8 cellular contexts compared by ENCODE assay signal in genomic region chr5:171386861-171387254, GRCh38. TPM values are rescaled to one million over a fixed set of nuclear protein-coding genes. Genes with fewer than 3 reads are reported as not detected.
DNase-seq lines count a peak whose midpoint lies in the region; ATAC-seq and TF ChIP-seq lines count a peak whose summit lies in the region.

No MANE protein-coding gene starts in this region.

- TF ChIP-seq CTCF in omental fat pad (IDR thresholded peaks at IDR 0.05) = no peak

- peaks cover 42% of the 10 kb centered on the region for H3K79me2 ChIP-seq in ACC112 (ENCODE audit: control insufficient read depth, insufficient read depth, low read length, unreplicated experiment)

- H3K27me3 ChIP-seq in ACC112 (ENCODE audit: insufficient read depth, low read length) (no peaks in the 10 kb centered on the region), iPS DF 6.9 (ENCODE audit: control insufficient read depth, insufficient read depth, low read length) (no peaks in the 10 kb centered on the region; the same call in 1 of the 2 replicates)

- peak overlapping the region; percentile 94 for H2AFZ ChIP-seq in ACC112 (ENCODE audit: low read length, unreplicated experiment)

- peaks cover 27% of the 10 kb centered on the region for H3K36me3 ChIP-seq in ACC112 (ENCODE audit: insufficient read depth, low read length)
- peaks cover 10% of the 10 kb centered on the region; the same call in 1 of the 2 replicates for H3K36me3 ChIP-seq in iPS DF 6.9 (ENCODE audit: control insufficient read depth, insufficient read depth, low read length)

- peaks cover 50% of the 10 kb centered on the region for H3K36me3 Mint-ChIP-seq in activated T-cell treated with anti-CD3 and anti-CD28 coated beads, Interleukin-2, amount 50 U/mL, for 24 hours (ENCODE audit: low read depth)

- H3K4me1 Mint-ChIP-seq in activated T-cell treated with anti-CD3 and anti-CD28 coated beads, Interleukin-2, amount 50 U/mL, for 24 hours (ENCODE audit: low read depth) = peaks cover 44% of the 10 kb centered on the region
- peaks cover 61% of the 10 kb centered on the region for H3K4me1 Mint-ChIP-seq in stimulated activated naive CD8-positive, alpha-beta T cell treated with anti-CD3 and anti-CD28 coated beads, Interleukin-15, amount 100 ng/mL, for 72 hours

- no peaks in the 10 kb centered on the region for H3K9me3 ChIP-seq in iPS DF 6.9 (ENCODE audit: control insufficient read depth, insufficient read depth, low read length)

- ATAC-seq in GM21717 (IDR thresholded peaks at IDR 0.05; ENCODE audit: unreplicated experiment) = peak; percentile 1
- no peak for ATAC-seq in stimulated activated naive CD8-positive, alpha-beta T cell treated with anti-CD3 and anti-CD28 coated beads, Interleukin-15, amount 100 ng/mL, for 72 hours
- ATAC-seq in omental fat pad (ENCODE audit: low FRiP score) = no peak

- H3K4me1 ChIP-seq in ACC112 (ENCODE audit: control insufficient read depth, insufficient read depth, low read length, unreplicated experiment) (peaks cover 15% of the 10 kb centered on the region), iPS DF 6.9 (ENCODE audit: control insufficient read depth, insufficient read depth, low read length) (no peaks in the 10 kb centered on the region; the same call in 1 of the 2 replicates)

- H3K27ac Mint-ChIP-seq in activated T-cell treated with anti-CD3 and anti-CD28 coated beads, Interleukin-2, amount 50 U/mL, for 24 hours = peak overlapping the region; percentile 99
- peak overlapping the region; percentile 100 for H3K27ac Mint-ChIP-seq in stimulated activated naive CD8-positive, alpha-beta T cell treated with anti-CD3 and anti-CD28 coated beads, Interleukin-15, amount 100 ng/mL, for 72 hours

- H3K27ac ChIP-seq in ACC112 (ENCODE audit: low read depth, low read length) (peak overlapping the region; percentile 71), iPS DF 6.9 (ENCODE audit: low read length) (no peak overlapping the region)

- no peaks in the 10 kb centered on the region for H3K27me3 Mint-ChIP-seq in activated T-cell treated with anti-CD3 and anti-CD28 coated beads, Interleukin-2, amount 50 U/mL, for 24 hours
- H3K27me3 Mint-ChIP-seq in stimulated activated naive CD8-positive, alpha-beta T cell treated with anti-CD3 and anti-CD28 coated beads, Interleukin-15, amount 100 ng/mL, for 72 hours = no peaks in the 10 kb centered on the region

- peak overlapping the region; percentile 97 for H3K4me3 Mint-ChIP-seq in activated T-cell treated with anti-CD3 and anti-CD28 coated beads, Interleukin-2, amount 50 U/mL, for 24 hours
- peak overlapping the region; percentile 90 to 97 for H3K4me3 Mint-ChIP-seq in stimulated activated naive CD8-positive, alpha-beta T cell treated with anti-CD3 and anti-CD28 coated beads, Interleukin-15, amount 100 ng/mL, for 72 hours

- WGBS in iPS DF 6.9 (ENCODE audit: insufficient coverage, insufficient read length) = no CpG with 5 or more reads among the region's 16 CpGs

- no peaks in the 10 kb centered on the region for H3K9me3 Mint-ChIP-seq in activated T-cell treated with anti-CD3 and anti-CD28 coated beads, Interleukin-2, amount 50 U/mL, for 24 hours
- H3K9me3 Mint-ChIP-seq in stimulated activated naive CD8-positive, alpha-beta T cell treated with anti-CD3 and anti-CD28 coated beads, Interleukin-15, amount 100 ng/mL, for 72 hours = no peaks in the 10 kb centered on the region

- DNase-seq in activated T-cell treated with anti-CD3 and anti-CD28 coated beads, Interleukin-2, amount 50 U/mL, for 24 hours = no peak
- DNase-seq in iPS DF 6.9 (ENCODE audit: low read depth, low spot score) = no peak
- no peak for DNase-seq in stimulated activated naive CD8-positive, alpha-beta T cell treated with anti-CD3 and anti-CD28 coated beads, Interleukin-15, amount 100 ng/mL, for 72 hours
- DNase-seq in GF-D8 (lab: John Stamatoyannopoulos, UW) = no peak
- no peak for DNase-seq in RPMI8226
- DNase-seq in omental fat pad (ENCODE audit: low spot score) = no peak

- H3K4me3 ChIP-seq in ACC112 (ENCODE audit: low read depth, low read length) (peak overlapping the region; percentile 99), iPS DF 6.9 (ENCODE audit: low read length) (peak overlapping the region; percentile 92; the same call in 1 of the 2 replicates)

RNA-seq across cellular contexts. Expression of gene NPM1, which starts 0.8 kb away (rescaled TPM):
- 100 to 1,000 TPM; 384 to 931 (median 640) TPM for total RNA-seq in omental fat pad

RNA-seq across cellular contexts. Expression of gene FGF18, which starts 32.6 kb away (rescaled TPM):
- 1 to 10 TPM in 3 of 4 donors, under 1 TPM in 1; 0.79 to 7.5 (median 2.1) TPM for total RNA-seq in omental fat pad
